ENCODE assay signal across 1 cellular context in the genomic region with DNA sequence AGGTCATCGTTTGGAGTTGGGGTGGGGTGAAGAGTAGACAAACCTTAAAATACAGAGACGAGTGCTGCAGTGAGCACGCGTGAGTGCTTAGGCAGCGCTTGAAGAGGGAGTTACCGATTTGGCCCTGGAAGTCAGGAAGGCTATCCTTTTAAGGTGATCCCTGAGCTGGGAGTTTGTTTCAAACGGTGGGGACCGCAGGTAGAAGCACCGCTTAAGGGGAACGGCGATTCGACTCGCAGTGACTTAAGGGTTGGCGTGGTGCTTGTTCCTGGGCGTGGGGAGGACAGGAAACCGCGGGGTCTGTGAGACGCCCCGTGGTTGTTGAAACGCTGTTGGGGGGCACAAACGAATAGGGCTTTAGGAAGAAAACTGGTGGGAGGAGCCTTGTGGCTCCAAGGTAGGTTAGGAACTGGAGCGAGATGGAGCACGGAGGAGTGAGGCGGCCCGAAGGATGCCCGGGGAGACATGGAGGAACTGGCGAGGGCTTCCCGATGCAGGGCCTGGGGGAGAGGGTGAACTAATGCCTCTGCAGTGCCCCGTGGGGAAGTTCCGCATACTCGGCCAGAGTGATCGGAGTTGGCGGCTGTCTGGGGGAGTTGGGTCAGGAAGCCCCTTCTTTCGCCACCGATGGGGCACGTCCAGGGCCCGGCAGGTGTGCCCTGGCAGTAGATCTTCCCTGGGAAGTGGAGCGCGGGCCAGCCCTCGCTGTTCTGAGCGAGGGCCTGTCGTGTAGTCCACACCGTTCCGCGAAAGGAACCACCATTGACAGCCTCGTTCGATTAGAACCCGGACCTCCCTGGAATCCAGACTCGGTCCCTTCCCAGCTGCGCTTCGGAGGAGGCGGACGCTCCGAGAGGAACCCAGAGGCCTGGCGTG.
TF ChIP-seq lines count a peak whose summit lies in the region.

No MANE protein-coding gene starts in this region.

TF ChIP-seq in HepG2, 621 proteins besides CTCF, POLR2A, EP300 and RAD21 (continued from another document and continues in another):
- TF ChIP-seq ZBTB10 (CRISPR knock-in tag; IDR thresholded peaks at IDR 0.05; ENCODE audit: borderline replicate concordance) (no peak), MTF1 (CRISPR knock-in tag; IDR thresholded peaks at IDR 0.05) (no peak), KLF13 (CRISPR knock-in tag; IDR thresholded peaks at IDR 0.05) (0 out of 2 replicates have a peak, but pooled peaks have one; percentile 23), KDM5B (CRISPR knock-in tag; IDR thresholded peaks at IDR 0.05; ENCODE audit: borderline replicate concordance) (peak; percentile 21; the same call in 1 of the 2 replicates), ZBTB20 (CRISPR knock-in tag; IDR thresholded peaks at IDR 0.05; ENCODE audit: borderline replicate concordance, low read depth) (peak; percentile 18; the same call in 1 of the 2 replicates), RORA (CRISPR knock-in tag; IDR thresholded peaks at IDR 0.05) (no peak), ZNF318 (CRISPR knock-in tag; IDR thresholded peaks at IDR 0.05) (0 out of 2 replicates have a peak, but pooled peaks have one; percentile 3), E2F5 (CRISPR knock-in tag; conservative IDR thresholded peaks at IDR 0.05) (0 out of 2 replicates have a peak, but pooled peaks have one; percentile 50), ZNF33A (CRISPR knock-in tag; IDR thresholded peaks at IDR 0.05; ENCODE audit: borderline replicate concordance) (0 out of 2 replicates have a peak, but pooled peaks have one; percentile 71), MZF1 (CRISPR knock-in tag; IDR thresholded peaks at IDR 0.05; ENCODE audit: borderline replicate concordance) (0 out of 2 replicates have a peak, but pooled peaks have one; percentile 61), ZNF777 (CRISPR knock-in tag; IDR thresholded peaks at IDR 0.05) (peak; percentile 75; the same call in 1 of the 2 replicates), ZNF687 (CRISPR knock-in tag; IDR thresholded peaks at IDR 0.05) (peak; percentile 62), SRY (CRISPR knock-in tag; IDR thresholded peaks at IDR 0.05) (0 out of 2 replicates have a peak, but pooled peaks have one; percentile 34), ZMYM4 (CRISPR knock-in tag; IDR thresholded peaks at IDR 0.05) (peak; percentile 5; the same call in 1 of the 2 replicates), ARNT2 (CRISPR knock-in tag; IDR thresholded peaks at IDR 0.05; ENCODE audit: low read depth) (peak; percentile 11; the same call in 1 of the 2 replicates), SAFB2 (CRISPR knock-in tag; IDR thresholded peaks at IDR 0.05; ENCODE audit: borderline replicate concordance, low read depth) (0 out of 2 replicates have a peak, but pooled peaks have one; percentile 12), ZMAT5 (CRISPR knock-in tag; IDR thresholded peaks at IDR 0.05; ENCODE audit: borderline replicate concordance, low read depth) (0 out of 2 replicates have a peak, but pooled peaks have one; percentile 15), ZBTB4 (CRISPR knock-in tag; IDR thresholded peaks at IDR 0.05; ENCODE audit: borderline replicate concordance) (0 out of 2 replicates have a peak, but pooled peaks have one; percentile 28), HNRNPH1 (optimal IDR thresholded peaks at IDR 0.05; ENCODE audit: low read depth, low read length) (no peak), ZNF282 (IDR thresholded peaks at IDR 0.05; ENCODE audit: partially characterized antibody) (no peak), ZNF674 (CRISPR knock-in tag; IDR thresholded peaks at IDR 0.05; ENCODE audit: low read depth) (0 out of 2 replicates have a peak, but pooled peaks have one; percentile 54), GABPB1 (CRISPR knock-in tag; IDR thresholded peaks at IDR 0.05) (peak; percentile 34; the same call in 1 of the 2 replicates)
- TF ChIP-seq, protein P1, sequence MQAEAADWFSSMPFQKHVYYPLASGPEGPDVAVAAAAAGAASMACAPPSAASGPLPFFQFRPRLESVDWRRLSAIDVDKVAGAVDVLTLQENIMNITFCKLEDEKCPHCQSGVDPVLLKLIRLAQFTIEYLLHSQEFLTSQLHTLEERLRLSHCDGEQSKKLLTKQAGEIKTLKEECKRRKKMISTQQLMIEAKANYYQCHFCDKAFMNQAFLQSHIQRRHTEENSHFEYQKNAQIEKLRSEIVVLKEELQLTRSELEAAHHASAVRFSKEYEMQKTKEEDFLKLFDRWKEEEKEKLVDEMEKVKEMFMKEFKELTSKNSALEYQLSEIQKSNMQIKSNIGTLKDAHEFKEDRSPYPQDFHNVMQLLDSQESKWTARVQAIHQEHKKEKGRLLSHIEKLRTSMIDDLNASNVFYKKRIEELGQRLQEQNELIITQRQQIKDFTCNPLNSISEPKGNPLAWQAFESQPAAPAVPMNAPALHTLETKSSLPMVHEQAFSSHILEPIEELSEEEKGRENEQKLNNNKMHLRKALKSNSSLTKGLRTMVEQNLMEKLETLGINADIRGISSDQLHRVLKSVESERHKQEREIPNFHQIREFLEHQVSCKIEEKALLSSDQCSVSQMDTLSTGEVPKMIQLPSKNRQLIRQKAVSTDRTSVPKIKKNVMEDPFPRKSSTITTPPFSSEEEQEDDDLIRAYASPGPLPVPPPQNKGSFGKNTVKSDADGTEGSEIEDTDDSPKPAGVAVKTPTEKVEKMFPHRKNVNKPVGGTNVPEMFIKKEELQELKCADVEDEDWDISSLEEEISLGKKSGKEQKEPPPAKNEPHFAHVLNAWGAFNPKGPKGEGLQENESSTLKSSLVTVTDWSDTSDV (CRISPR knock-in tag; IDR thresholded peaks at IDR 0.05), result 0 out of 2 replicates have a peak, but pooled peaks have one; percentile 55
